Comparison of ENCODE assay signal across 18 cellular contexts in the genomic region with DNA sequence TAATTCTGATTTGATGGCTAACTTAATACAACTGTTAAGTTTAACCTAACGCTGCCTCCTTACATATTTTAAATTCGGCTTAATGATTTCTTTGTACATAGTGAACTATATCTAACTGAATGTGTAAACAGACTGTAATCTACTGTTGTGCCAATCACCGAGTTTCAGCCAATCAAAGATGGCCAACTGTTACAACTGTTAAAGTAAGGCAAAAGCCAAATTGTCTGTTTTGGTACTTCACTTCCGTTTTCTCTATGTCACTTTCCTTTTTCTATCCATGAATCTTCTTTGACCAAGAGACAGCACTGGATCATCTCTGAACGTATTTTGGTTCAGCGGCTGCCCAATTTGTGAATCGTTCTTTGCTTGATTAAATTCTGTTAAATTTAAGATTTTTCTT.
DNase-seq lines count a peak whose midpoint lies in the region; ATAC-seq, FAIRE-seq and TF ChIP-seq lines count a peak whose summit lies in the region.
"Had no signal": no experiment of that assay in that cellular context is flagged by ENCODE, and none has a peak within 500 bp of the region (broad histone marks: within the 10 kb centered on the region; RNA-seq: fewer than 3 reads in every experiment).

No MANE protein-coding gene starts in this region.

- no peaks in the 10 kb centered on the region for H3K9me2 ChIP-seq in MM.1S (replicated peaks; ENCODE audit: insufficient read depth, low read length)

- TF ChIP-seq EP300 in K562 (IDR thresholded peaks at IDR 0.05; ENCODE audit: low read length): no peak

- peaks cover 55% of the 10 kb centered on the region for H3K27me3 ChIP-seq in MM.1S (replicated peaks; ENCODE audit: insufficient read depth, low read length)
- H3K27me3 ChIP-seq in K562 (ENCODE audit: control insufficient read depth in 2 of 2, insufficient read depth in 2 of 2, low read length in 2 of 2): no peaks in the 10 kb centered on the region
- H3K27me3 ChIP-seq: BLaER1 treated with 17β-estradiol and CSF1 and Interleukin-3, amounts not matched to agents 10 nM and 100 nM had no signal

- POLR2A ChIA-PET in K562 (lab: Yijun Ruan, JAX): no interaction called here

- peaks cover 12% of the 10 kb centered on the region for H3F3A ChIP-seq in MM.1S (ENCODE audit: insufficient read depth, low read length)

- TF ChIP-seq POLR2A in K562 (conservative IDR thresholded peaks at IDR 0.05): no peak

- H3K4me3 ChIP-seq in MM.1S (ENCODE audit: low read length) (no peak overlapping the region), SK-N-MC (no peak overlapping the region), K562 (no peak overlapping the region)
- H3K4me3 ChIP-seq: GM23248 had no signal

- TF ChIP-seq CTCF in 22Rv1 (IDR thresholded peaks at IDR 0.05) (no peak), MM.1S (IDR thresholded peaks at IDR 0.05; ENCODE audit: low read length) (no peak), K562 (IDR thresholded peaks at IDR 0.05 in 2 of 3, conservative IDR thresholded peaks at IDR 0.05 in 1 of 3; ENCODE audit: insufficient read depth in 2 of 3, low read depth in 1 of 3, low read length in 3 of 3) (no peak)

- H3K4me2 ChIP-seq in MM.1S (ENCODE audit: low read depth, low read length): no peak overlapping the region
- H3K4me2 ChIP-seq in K562 (ENCODE audit: insufficient read depth, low read length): no peak overlapping the region

- TF ChIP-seq RAD21 in K562 (CRISPR knock-in tag; conservative IDR thresholded peaks at IDR 0.05 in 1 of 2, IDR thresholded peaks at IDR 0.05 in 1 of 2): no peak

- in situ Hi-C loops in K562 (cut with MboI): no loop called here

- CTCF ChIA-PET in K562 (lab: Yijun Ruan, JAX; ENCODE audit: low intra/inter-chr PET ratio): no interaction called here

- peak; percentile 5 for DNase-seq in MM.1S
- DNase-seq in SK-N-MC (ENCODE audit: low read depth, low spot score): no peak
- no peak for DNase-seq in K562 (ENCODE audit: extremely low read depth in 1 of 4, low spot score in 3 of 4)
- DNase-seq in SKM-1 treated with dmso at 0.1 percent for 144 hours (lab: John Stamatoyannopoulos, UW; ENCODE audit: unreplicated experiment): no peak
- DNase-seq: Calu3; CD8-positive, alpha-beta T cell; DMS79 treated with DMSO at 0.1 percent for 48 hours; GF-D8; GM23248; HFFc6; IMR-90 had no signal

- H3K9ac ChIP-seq in MM.1S (ENCODE audit: low read length) (no peak overlapping the region), SK-N-MC (ENCODE audit: insufficient read length) (no peak overlapping the region), K562 (ENCODE audit: insufficient read depth in 1 of 2, low read depth in 2 of 2, low read length in 2 of 2) (no peak overlapping the region)
- H3K9ac ChIP-seq: BLaER1 treated with 17β-estradiol and CSF1 and Interleukin-3, amounts not matched to agents 10 nM and 100 nM; GM23248 had no signal

- H3K4me1 ChIP-seq in MM.1S (ENCODE audit: low read length): peaks cover 28% of the 10 kb centered on the region
- H3K4me1 ChIP-seq in K562 (replicated peaks in 1 of 2; ENCODE audit: control insufficient read depth in 2 of 2, insufficient read depth in 2 of 2, low read length in 2 of 2): peaks cover 0 to 11% of the 10 kb centered on the region in 2 experiments; a peak in 3 of 5 replicates

- no peaks in the 10 kb centered on the region for H3K9me1 ChIP-seq in K562 (ENCODE audit: control insufficient read depth, insufficient read depth, low read length)

- H4K20me1 ChIP-seq in MM.1S (ENCODE audit: insufficient read depth, low read length) (no peaks in the 10 kb centered on the region), K562 (replicated peaks; ENCODE audit: control insufficient read depth, insufficient read depth, low read length) (no peaks in the 10 kb centered on the region)
- H4K20me1 ChIP-seq: BLaER1 treated with 17β-estradiol and CSF1 and Interleukin-3, amounts not matched to agents 10 nM and 100 nM had no signal

- no peaks in the 10 kb centered on the region for H3K36me3 ChIP-seq in MM.1S (replicated peaks; ENCODE audit: insufficient read depth, low read length)
- H3K36me3 ChIP-seq in SK-N-MC (ENCODE audit: insufficient read depth, low read length): no peaks in the 10 kb centered on the region
- H3K36me3 ChIP-seq in K562 (ENCODE audit: control insufficient read depth, insufficient read depth, low read length): no peaks in the 10 kb centered on the region
- H3K36me3 ChIP-seq: BLaER1 treated with 17β-estradiol and CSF1 and Interleukin-3, amounts not matched to agents 10 nM and 100 nM had no signal

- BruUV-seq in K562 (replicated peaks; lab: Mats Ljungman, UMichigan): no TSS peak

- H3K27ac ChIP-seq in 22Rv1: peak overlapping the region; percentile 46; the same call in 1 of the 2 replicates
- no peak overlapping the region for H3K27ac ChIP-seq in MM.1S (ENCODE audit: low read length)
- peak overlapping the region; percentile 4; the same call in 1 of the 2 replicates for H3K27ac ChIP-seq in SK-N-MC
- H3K27ac ChIP-seq in K562 (ENCODE audit: extremely low read depth, low read depth, low read length): 0 out of 3 replicates have a peak overlapping the region, but pooled peaks have one; percentile 13
- H3K27ac ChIP-seq: GM23248 had no signal

- H2AFZ ChIP-seq in MM.1S (ENCODE audit: low read length): no peak overlapping the region
- H2AFZ ChIP-seq in K562 (ENCODE audit: low read depth, low read length): peak overlapping the region; percentile 81
- H2AFZ ChIP-seq: GM23248 had no signal

- intact Hi-C loops in K562 (cut with micrococcal nuclease): no loop called here

- ATAC-seq in K562 (no peak), GM19452 (IDR thresholded peaks at IDR 0.05; ENCODE audit: unreplicated experiment) (no peak)
- ATAC-seq in activated CD4-positive, CD25-positive, alpha-beta regulatory T cell treated with anti-CD3 and anti-CD28 coated beads, Interleukin-2, amount 50 U/mL, for 24 hours: no peak
- ATAC-seq: CD8-positive, alpha-beta T cell; HCT116 had no signal

- FAIRE-seq in K562 (lab: Jason Lieb, UNC): no peak
- FAIRE-seq: GM19239, HTR-8/SVneo had no signal

- H3K79me2 ChIP-seq in MM.1S (ENCODE audit: low read length) (no peaks in the 10 kb centered on the region), K562 (ENCODE audit: control insufficient read depth, insufficient read depth, low read length) (no peaks in the 10 kb centered on the region)

- H3K9me3 ChIP-seq in MM.1S (replicated peaks; ENCODE audit: insufficient read depth, low read length) (no peaks in the 10 kb centered on the region), SK-N-MC (ENCODE audit: low read depth, low read length) (no peaks in the 10 kb centered on the region), K562 (replicated peaks; ENCODE audit: control insufficient read depth, insufficient read depth, low read depth, low read length) (peaks cover 2% of the 10 kb centered on the region; the same call in 1 of the 2 replicates)

- 55% methylated on average over 7 of the region's 7 CpGs for WGBS in K562 (ENCODE audit: insufficient coverage, low coverage, missing lambda C conversion rate)

TF ChIP-seq in K562, 482 proteins besides CTCF, POLR2A, EP300 and RAD21:
- TF ChIP-seq SPI1 (IDR thresholded peaks at IDR 0.05; ENCODE audit: borderline replicate concordance, low read depth, low read length) (peak; percentile 66), NFIC (IDR thresholded peaks at IDR 0.05) (no peak)
- TF ChIP-seq, protein P1, sequence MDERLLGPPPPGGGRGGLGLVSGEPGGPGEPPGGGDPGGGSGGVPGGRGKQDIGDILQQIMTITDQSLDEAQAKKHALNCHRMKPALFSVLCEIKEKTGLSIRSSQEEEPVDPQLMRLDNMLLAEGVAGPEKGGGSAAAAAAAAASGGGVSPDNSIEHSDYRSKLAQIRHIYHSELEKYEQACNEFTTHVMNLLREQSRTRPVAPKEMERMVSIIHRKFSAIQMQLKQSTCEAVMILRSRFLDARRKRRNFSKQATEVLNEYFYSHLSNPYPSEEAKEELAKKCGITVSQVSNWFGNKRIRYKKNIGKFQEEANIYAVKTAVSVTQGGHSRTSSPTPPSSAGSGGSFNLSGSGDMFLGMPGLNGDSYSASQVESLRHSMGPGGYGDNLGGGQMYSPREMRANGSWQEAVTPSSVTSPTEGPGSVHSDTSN (CRISPR knock-in tag; IDR thresholded peaks at IDR 0.05; ENCODE audit: low read depth): no peak
- TF ChIP-seq, protein P1 (tag; conservative IDR thresholded peaks at IDR 0.05; ENCODE audit: low read depth): 0 out of 2 replicates have a peak, but pooled peaks have one; percentile 20
- TF ChIP-seq, protein P2, sequence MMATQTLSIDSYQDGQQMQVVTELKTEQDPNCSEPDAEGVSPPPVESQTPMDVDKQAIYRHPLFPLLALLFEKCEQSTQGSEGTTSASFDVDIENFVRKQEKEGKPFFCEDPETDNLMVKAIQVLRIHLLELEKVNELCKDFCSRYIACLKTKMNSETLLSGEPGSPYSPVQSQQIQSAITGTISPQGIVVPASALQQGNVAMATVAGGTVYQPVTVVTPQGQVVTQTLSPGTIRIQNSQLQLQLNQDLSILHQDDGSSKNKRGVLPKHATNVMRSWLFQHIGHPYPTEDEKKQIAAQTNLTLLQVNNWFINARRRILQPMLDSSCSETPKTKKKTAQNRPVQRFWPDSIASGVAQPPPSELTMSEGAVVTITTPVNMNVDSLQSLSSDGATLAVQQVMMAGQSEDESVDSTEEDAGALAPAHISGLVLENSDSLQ (IDR thresholded peaks at IDR 0.05): peak; percentile 93
